ENCODE assay signal across 1 cellular context in genomic region chr12:126903180-126903876, GRCh38.
A peak's percentile ranks its signal among the peaks of the same experiment; 100 is the strongest.
TF ChIP-seq lines count a peak whose summit lies in the region.

No MANE protein-coding gene starts in this region.

TF ChIP-seq in K562, 482 proteins besides CTCF, POLR2A, EP300 and RAD21 (continued from another document):
- TF ChIP-seq TAF7 (tag; IDR thresholded peaks at IDR 0.05), result peak; percentile 80; the same call in 1 of the 2 replicates
- no peak for TF ChIP-seq MTA2 (IDR thresholded peaks at IDR 0.05; ENCODE audit: low read depth)
- no peak for TF ChIP-seq JUND (IDR thresholded peaks at IDR 0.05; ENCODE audit: borderline replicate concordance, low read depth, low read length)
- peak; percentile 41; the same call in 2 of the 3 replicates for TF ChIP-seq JUND (tag; IDR thresholded peaks at IDR 0.05; ENCODE audit: borderline replicate concordance, low read depth, low read length)
- TF ChIP-seq ZNF77 (CRISPR knock-in tag; IDR thresholded peaks at IDR 0.05), result no peak
- peak; percentile 96 for TF ChIP-seq DDX20 (tag; IDR thresholded peaks at IDR 0.05; ENCODE audit: low read depth)
- TF ChIP-seq, protein P1, sequence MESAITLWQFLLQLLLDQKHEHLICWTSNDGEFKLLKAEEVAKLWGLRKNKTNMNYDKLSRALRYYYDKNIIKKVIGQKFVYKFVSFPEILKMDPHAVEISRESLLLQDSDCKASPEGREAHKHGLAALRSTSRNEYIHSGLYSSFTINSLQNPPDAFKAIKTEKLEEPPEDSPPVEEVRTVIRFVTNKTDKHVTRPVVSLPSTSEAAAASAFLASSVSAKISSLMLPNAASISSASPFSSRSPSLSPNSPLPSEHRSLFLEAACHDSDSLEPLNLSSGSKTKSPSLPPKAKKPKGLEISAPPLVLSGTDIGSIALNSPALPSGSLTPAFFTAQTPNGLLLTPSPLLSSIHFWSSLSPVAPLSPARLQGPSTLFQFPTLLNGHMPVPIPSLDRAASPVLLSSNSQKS (CRISPR knock-in tag; IDR thresholded peaks at IDR 0.05), result peak; percentile 91
- TF ChIP-seq ZKSCAN8 (CRISPR knock-in tag; IDR thresholded peaks at IDR 0.05), result peak; percentile 96
- TF ChIP-seq, protein P2, sequence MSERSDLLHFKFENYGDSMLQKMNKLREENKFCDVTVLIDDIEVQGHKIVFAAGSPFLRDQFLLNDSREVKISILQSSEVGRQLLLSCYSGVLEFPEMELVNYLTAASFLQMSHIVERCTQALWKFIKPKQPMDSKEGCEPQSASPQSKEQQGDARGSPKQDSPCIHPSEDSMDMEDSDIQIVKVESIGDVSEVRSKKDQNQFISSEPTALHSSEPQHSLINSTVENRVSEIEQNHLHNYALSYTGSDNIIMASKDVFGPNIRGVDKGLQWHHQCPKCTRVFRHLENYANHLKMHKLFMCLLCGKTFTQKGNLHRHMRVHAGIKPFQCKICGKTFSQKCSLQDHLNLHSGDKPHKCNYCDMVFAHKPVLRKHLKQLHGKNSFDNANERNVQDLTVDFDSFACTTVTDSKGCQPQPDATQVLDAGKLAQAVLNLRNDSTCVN (CRISPR knock-in tag; IDR thresholded peaks at IDR 0.05), result peak; percentile 94; the same call in 1 of the 2 replicates
- peak; percentile 86; the same call in 1 of the 2 replicates for TF ChIP-seq IFI16 (CRISPR knock-in tag; IDR thresholded peaks at IDR 0.05)
- no peak for TF ChIP-seq HNRNPL (IDR thresholded peaks at IDR 0.05; ENCODE audit: low read depth, low read length)
- TF ChIP-seq ARID3B (CRISPR knock-in tag; IDR thresholded peaks at IDR 0.05; ENCODE audit: borderline replicate concordance), result peak; percentile 89; the same call in 1 of the 2 replicates
- TF ChIP-seq NCOR1 (IDR thresholded peaks at IDR 0.05), result no peak
- peak in 1 of 2 experiments; percentile 31; a peak in 1 of 4 replicates for TF ChIP-seq FOXA3 (CRISPR knock-in tag; conservative IDR thresholded peaks at IDR 0.05 in 1 of 2, IDR thresholded peaks at IDR 0.05 in 1 of 2)
- TF ChIP-seq BACH1 (tag; IDR thresholded peaks at IDR 0.05), result peak; percentile 98
- TF ChIP-seq E2F3 (CRISPR knock-in tag; IDR thresholded peaks at IDR 0.05), result peak; percentile 90
- peak; percentile 77; the same call in 1 of the 2 replicates for TF ChIP-seq ILK (tag; IDR thresholded peaks at IDR 0.05; ENCODE audit: borderline replicate concordance, low read depth)
- no peak for TF ChIP-seq NFE2 (IDR thresholded peaks at IDR 0.05; ENCODE audit: low read depth)
- TF ChIP-seq TCFL5 (CRISPR knock-in tag; conservative IDR thresholded peaks at IDR 0.05), result peak; percentile 99
- TF ChIP-seq RBM34 (IDR thresholded peaks at IDR 0.05; ENCODE audit: borderline replicate concordance, insufficient read depth, low read length), result no peak
- no peak for TF ChIP-seq XRCC3 (IDR thresholded peaks at IDR 0.05)
- TF ChIP-seq HBP1 (CRISPR knock-in tag; IDR thresholded peaks at IDR 0.05), result peak; percentile 98
- peak; percentile 79 for TF ChIP-seq ELF2 (CRISPR knock-in tag; IDR thresholded peaks at IDR 0.05)
- TF ChIP-seq FOSL1 (tag; conservative IDR thresholded peaks at IDR 0.05), result 0 out of 2 replicates have a peak, but pooled peaks have one; percentile 29
- TF ChIP-seq, protein P3, sequence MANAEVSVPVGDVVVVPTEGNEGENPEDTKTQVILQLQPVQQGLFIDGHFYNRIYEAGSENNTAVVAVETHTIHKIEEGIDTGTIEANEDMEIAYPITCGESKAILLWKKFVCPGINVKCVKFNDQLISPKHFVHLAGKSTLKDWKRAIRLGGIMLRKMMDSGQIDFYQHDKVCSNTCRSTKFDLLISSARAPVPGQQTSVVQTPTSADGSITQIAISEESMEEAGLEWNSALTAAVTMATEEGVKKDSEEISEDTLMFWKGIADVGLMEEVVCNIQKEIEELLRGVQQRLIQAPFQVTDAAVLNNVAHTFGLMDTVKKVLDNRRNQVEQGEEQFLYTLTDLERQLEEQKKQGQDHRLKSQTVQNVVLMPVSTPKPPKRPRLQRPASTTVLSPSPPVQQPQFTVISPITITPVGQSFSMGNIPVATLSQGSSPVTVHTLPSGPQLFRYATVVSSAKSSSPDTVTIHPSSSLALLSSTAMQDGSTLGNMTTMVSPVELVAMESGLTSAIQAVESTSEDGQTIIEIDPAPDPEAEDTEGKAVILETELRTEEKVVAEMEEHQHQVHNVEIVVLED (CRISPR knock-in tag; IDR thresholded peaks at IDR 0.05), result peak; percentile 83
- TF ChIP-seq ATF1 (CRISPR knock-in tag; IDR thresholded peaks at IDR 0.05), result no peak
- peak; percentile 59 for TF ChIP-seq ATF1 (tag; IDR thresholded peaks at IDR 0.05)
- TF ChIP-seq, protein P4, sequence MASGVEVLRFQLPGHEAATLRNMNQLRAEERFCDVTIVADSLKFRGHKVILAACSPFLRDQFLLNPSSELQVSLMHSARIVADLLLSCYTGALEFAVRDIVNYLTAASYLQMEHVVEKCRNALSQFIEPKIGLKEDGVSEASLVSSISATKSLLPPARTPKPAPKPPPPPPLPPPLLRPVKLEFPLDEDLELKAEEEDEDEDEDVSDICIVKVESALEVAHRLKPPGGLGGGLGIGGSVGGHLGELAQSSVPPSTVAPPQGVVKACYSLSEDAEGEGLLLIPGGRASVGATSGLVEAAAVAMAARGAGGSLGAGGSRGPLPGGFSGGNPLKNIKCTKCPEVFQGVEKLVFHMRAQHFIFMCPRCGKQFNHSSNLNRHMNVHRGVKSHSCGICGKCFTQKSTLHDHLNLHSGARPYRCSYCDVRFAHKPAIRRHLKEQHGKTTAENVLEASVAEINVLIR (CRISPR knock-in tag; IDR thresholded peaks at IDR 0.05), result peak; percentile 87
- TF ChIP-seq, protein P5, sequence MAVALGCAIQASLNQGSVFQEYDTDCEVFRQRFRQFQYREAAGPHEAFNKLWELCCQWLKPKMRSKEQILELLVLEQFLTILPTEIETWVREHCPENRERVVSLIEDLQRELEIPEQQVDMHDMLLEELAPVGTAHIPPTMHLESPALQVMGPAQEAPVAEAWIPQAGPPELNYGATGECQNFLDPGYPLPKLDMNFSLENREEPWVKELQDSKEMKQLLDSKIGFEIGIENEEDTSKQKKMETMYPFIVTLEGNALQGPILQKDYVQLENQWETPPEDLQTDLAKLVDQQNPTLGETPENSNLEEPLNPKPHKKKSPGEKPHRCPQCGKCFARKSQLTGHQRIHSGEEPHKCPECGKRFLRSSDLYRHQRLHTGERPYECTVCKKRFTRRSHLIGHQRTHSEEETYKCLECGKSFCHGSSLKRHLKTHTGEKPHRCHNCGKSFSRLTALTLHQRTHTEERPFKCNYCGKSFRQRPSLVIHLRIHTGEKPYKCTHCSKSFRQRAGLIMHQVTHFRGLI (CRISPR knock-in tag; IDR thresholded peaks at IDR 0.05), result peak; percentile 98
- no peak for TF ChIP-seq SIN3A (IDR thresholded peaks at IDR 0.05; ENCODE audit: borderline replicate concordance in 2 of 2, control insufficient read depth in 1 of 2, low read depth in 2 of 2, low read length in 2 of 2)
- no peak for TF ChIP-seq IRF2 (CRISPR knock-in tag; IDR thresholded peaks at IDR 0.05)
- TF ChIP-seq ZNF79 (CRISPR knock-in tag; IDR thresholded peaks at IDR 0.05; ENCODE audit: low read depth), result peak; percentile 96
- no peak for TF ChIP-seq ZNF507 (tag; conservative IDR thresholded peaks at IDR 0.05)
- TF ChIP-seq CXXC5 (CRISPR knock-in tag; IDR thresholded peaks at IDR 0.05), result peak; percentile 98
- TF ChIP-seq NR2C2 (CRISPR knock-in tag; IDR thresholded peaks at IDR 0.05), result no peak
- peak; percentile 84 for TF ChIP-seq NR2C2 (tag; IDR thresholded peaks at IDR 0.05)
